ENCODE assay signal across 20 cellular contexts in genomic region chr12:70686299-70686698, GRCh38. TPM values are rescaled to one million over a fixed set of nuclear protein-coding genes. Genes with fewer than 3 reads are reported as not detected.
"Had no signal": no experiment of that assay in that cellular context is flagged by ENCODE, and none has a peak within 500 bp of the region (broad histone marks: within the 10 kb centered on the region; RNA-seq: fewer than 3 reads in every experiment).

No MANE protein-coding gene starts in this region.

- H3K4me3 ChIP-seq: dorsolateral prefrontal cortex, gastrocnemius medialis, heart right ventricle, psoas muscle, skin epidermis, thyroid gland, upper lobe of left lung, uterus had no signal

- H3K27me3 ChIP-seq: dorsolateral prefrontal cortex, gastrocnemius medialis, heart right ventricle, neutrophil, thyroid gland, upper lobe of left lung, uterus had no signal

- H3K36me3 Mint-ChIP-seq: naive thymus-derived CD4-positive, alpha-beta T cell had no signal

- H3K4me1 ChIP-seq: gastrocnemius medialis, psoas muscle, uterus had no signal

- DNase-seq: cortex of kidney; dorsolateral prefrontal cortex; effector CD8-positive, alpha-beta T cell; gastrocnemius medialis; heart right ventricle; hypothalamus; kidney glomerular epithelial cell; mesendoderm; naive thymus-derived CD4-positive, alpha-beta T cell; nephron progenitor cell; psoas muscle; retina; stimulated activated naive CD4-positive, alpha-beta T cell treated with Interleukin-2 at 50 U/mL for 16 hours; thyroid gland; upper lobe of left lung; uterus had no signal

- H3K36me3 ChIP-seq: gastrocnemius medialis, heart right ventricle, neutrophil, thyroid gland, upper lobe of left lung, uterus had no signal

- H3K27ac Mint-ChIP-seq: naive thymus-derived CD4-positive, alpha-beta T cell; nephron progenitor cell had no signal

- H3K4me3 Mint-ChIP-seq: naive thymus-derived CD4-positive, alpha-beta T cell; nephron progenitor cell had no signal

- H3K9me3 ChIP-seq: gastrocnemius medialis, heart right ventricle, neutrophil, psoas muscle, thyroid gland, upper lobe of left lung, uterus had no signal

- H3K27ac ChIP-seq: dorsolateral prefrontal cortex, gastrocnemius medialis, heart right ventricle, neutrophil, psoas muscle, skin epidermis, thyroid gland, upper lobe of left lung, uterus had no signal

- H3K9me3 Mint-ChIP-seq: nephron progenitor cell had no signal

- H3K4me1 Mint-ChIP-seq: naive thymus-derived CD4-positive, alpha-beta T cell; nephron progenitor cell had no signal

- ATAC-seq: esophagus mucosa; gastrocnemius medialis; heart right ventricle; naive thymus-derived CD4-positive, alpha-beta T cell; psoas muscle; sciatic nerve had no signal

RNA-seq across cellular contexts. Expression of gene PTPRB, which starts 49.1 kb away (rescaled TPM):
- polyA plus RNA-seq: naive thymus-derived CD4-positive, alpha-beta T cell had no signal
